13 cellular contexts compared by ENCODE assay signal in genomic region chr18:13558790-13559189, GRCh38.
DNase-seq lines count a peak whose midpoint lies in the region; ATAC-seq and TF ChIP-seq lines count a peak whose summit lies in the region.
"Had no signal": no experiment of that assay in that cellular context is flagged by ENCODE, and none has a peak within 500 bp of the region (broad histone marks: within the 10 kb centered on the region; RNA-seq: fewer than 3 reads in every experiment).

No MANE protein-coding gene starts in this region.

- no peak overlapping the region for H3K4me3 Mint-ChIP-seq in activated CD8-positive, alpha-beta memory T cell treated with anti-CD3 and anti-CD28 coated beads, Interleukin-2, amount 10 ng/mL, durations not matched to agents 7 days and 5 days
- H3K4me3 Mint-ChIP-seq in endodermal cell (no peak overlapping the region), HFFc6 (no peak overlapping the region)
- H3K4me3 Mint-ChIP-seq: CD8-positive, alpha-beta memory T cell had no signal

- WGBS in endodermal cell (ENCODE audit: insufficient coverage in 1 of 2, insufficient read length in 1 of 2), 2 experiments, result 70 to 100% methylated on average over 4 to 6 of the region's 6 CpGs

- H3K27me3 ChIP-seq in OCI-LY1 (ENCODE audit: insufficient read depth, low read length), result no peaks in the 10 kb centered on the region
- no peaks in the 10 kb centered on the region for H3K27me3 ChIP-seq in endodermal cell (ENCODE audit: control insufficient read depth, insufficient read depth, low read length, poor library complexity, severe bottlenecking)
- H3K27me3 ChIP-seq: BE2C, SJCRH30 had no signal

- H3K4me1 Mint-ChIP-seq in activated CD8-positive, alpha-beta memory T cell treated with anti-CD3 and anti-CD28 coated beads, Interleukin-2, amount 10 ng/mL, durations not matched to agents 7 days and 5 days, result peaks cover 39% of the 10 kb centered on the region
- H3K4me1 Mint-ChIP-seq in endodermal cell, result peaks cover 9% of the 10 kb centered on the region
- H3K4me1 Mint-ChIP-seq in HFFc6 (ENCODE audit: low read depth), result no peaks in the 10 kb centered on the region

- H3K9me3 ChIP-seq in OCI-LY1 (ENCODE audit: low read length), result no peaks in the 10 kb centered on the region
- H3K9me3 ChIP-seq in endodermal cell (ENCODE audit: control insufficient read depth, low read length), result no peaks in the 10 kb centered on the region
- H3K9me3 ChIP-seq: BE2C, SJCRH30 had no signal

- H3K36me3 ChIP-seq in OCI-LY1 (ENCODE audit: insufficient read depth, low read length), result no peaks in the 10 kb centered on the region
- H3K36me3 ChIP-seq in endodermal cell (ENCODE audit: control insufficient read depth, insufficient read depth, low read length), result no peaks in the 10 kb centered on the region
- H3K36me3 ChIP-seq: BE2C, SJCRH30 had no signal

- no peaks in the 10 kb centered on the region for H3K36me3 Mint-ChIP-seq in activated CD8-positive, alpha-beta memory T cell treated with anti-CD3 and anti-CD28 coated beads, Interleukin-2, amount 10 ng/mL, durations not matched to agents 7 days and 5 days
- H3K36me3 Mint-ChIP-seq in endodermal cell (ENCODE audit: low read depth) (no peaks in the 10 kb centered on the region), HFFc6 (ENCODE audit: low read depth) (no peaks in the 10 kb centered on the region)
- H3K36me3 Mint-ChIP-seq: CD8-positive, alpha-beta memory T cell had no signal

- H3K4me1 ChIP-seq in OCI-LY1 (ENCODE audit: insufficient read depth, low read length, severe bottlenecking) (peaks cover 59% of the 10 kb centered on the region), endodermal cell (ENCODE audit: control insufficient read depth, insufficient read depth, low read length) (no peaks in the 10 kb centered on the region)
- H3K4me1 ChIP-seq: BE2C, SJCRH30 had no signal

- H3K9me3 Mint-ChIP-seq in activated CD8-positive, alpha-beta memory T cell treated with anti-CD3 and anti-CD28 coated beads, Interleukin-2, amount 10 ng/mL, durations not matched to agents 7 days and 5 days (ENCODE audit: low read depth), result no peaks in the 10 kb centered on the region
- H3K9me3 Mint-ChIP-seq in endodermal cell, result no peaks in the 10 kb centered on the region
- H3K9me3 Mint-ChIP-seq in HFFc6, result no peaks in the 10 kb centered on the region
- H3K9me3 Mint-ChIP-seq: CD8-positive, alpha-beta memory T cell had no signal

- H4K20me1 ChIP-seq in OCI-LY1 (ENCODE audit: insufficient read depth, low read length), result no peaks in the 10 kb centered on the region

- H3K4me3 ChIP-seq in OCI-LY1 (ENCODE audit: low read depth, low read length, poor library complexity, severe bottlenecking) (no peak overlapping the region), endodermal cell (ENCODE audit: low read length) (no peak overlapping the region)
- H3K4me3 ChIP-seq: SJCRH30 had no signal

- CTCF ChIA-PET in activated CD8-positive, alpha-beta memory T cell treated with anti-CD3 and anti-CD28 coated beads, Interleukin-2, amount 10 ng/mL, durations not matched to agents 7 days and 5 days (lab: Charles Lee), result interaction anchor here (0.6 to 9.2 kb wide), 18 partner anchors 8 to 343 kb away, joined by 3 to 122 read pairs (median 7); partner anchors contain the start of genes FAM210A and RNMT

- H3K27ac Mint-ChIP-seq in activated CD8-positive, alpha-beta memory T cell treated with anti-CD3 and anti-CD28 coated beads, Interleukin-2, amount 10 ng/mL, durations not matched to agents 7 days and 5 days, result no peak overlapping the region
- H3K27ac Mint-ChIP-seq in endodermal cell (no peak overlapping the region), HFFc6 (no peak overlapping the region)

- no peak overlapping the region for H2AFZ ChIP-seq in OCI-LY1 (ENCODE audit: low read length)

- H3K27ac ChIP-seq in OCI-LY1 (ENCODE audit: low read depth, low read length, poor library complexity, severe bottlenecking) (peak overlapping the region; percentile 25), endodermal cell (ENCODE audit: low read depth, low read length) (no peak overlapping the region), substantia nigra (ENCODE audit: low read depth, low read length, poor library complexity, severe bottlenecking) (peak overlapping the region; percentile 84)
- H3K27ac ChIP-seq: SJCRH30 had no signal

- peak; percentile 36 for DNase-seq in activated CD8-positive, alpha-beta memory T cell treated with anti-CD3 and anti-CD28 coated beads, Interleukin-2, amount 10 ng/mL, durations not matched to agents 7 days and 5 days
- no peak for DNase-seq in activated CD8-positive, alpha-beta memory T cell treated with anti-CD3 and anti-CD28 coated beads, Interleukin-2, amount 50 U/mL, for 4 hours
- DNase-seq in endodermal cell (peak; percentile 26), substantia nigra (lab: John Stamatoyannopoulos, UW) (peak in 1 of 49 donors; percentile 45), HFFc6 (no peak), foreskin melanocyte (no peak)
- DNase-seq in NK-92 treated with Interleukin-12 subunit alpha and Interleukin-12 subunit beta, amount 100 ng/mL, for 24 hours (lab: John Stamatoyannopoulos, UW), result no peak
- DNase-seq: GOT3, NCI-H510A treated with DMSO at 0.1 percent for 48 hours had no signal

- no peaks in the 10 kb centered on the region for H3K79me2 ChIP-seq in OCI-LY1 (ENCODE audit: insufficient read depth, low read length)

- no peak for TF ChIP-seq CTCF in OCI-LY1 (IDR thresholded peaks at IDR 0.05; ENCODE audit: low read length)
- TF ChIP-seq CTCF in endodermal cell (conservative IDR thresholded peaks at IDR 0.05), result no peak
- no peak for TF ChIP-seq CTCF in HFFc6 (IDR thresholded peaks at IDR 0.05)

- no peaks in the 10 kb centered on the region for H3K27me3 Mint-ChIP-seq in activated CD8-positive, alpha-beta memory T cell treated with anti-CD3 and anti-CD28 coated beads, Interleukin-2, amount 10 ng/mL, durations not matched to agents 7 days and 5 days
- no peaks in the 10 kb centered on the region for H3K27me3 Mint-ChIP-seq in endodermal cell (ENCODE audit: insufficient read depth)
- peaks cover 3% of the 10 kb centered on the region; the same call in 1 of the 2 replicates for H3K27me3 Mint-ChIP-seq in HFFc6 (ENCODE audit: insufficient read depth)
- H3K27me3 Mint-ChIP-seq: CD8-positive, alpha-beta memory T cell had no signal

- ATAC-seq in activated CD8-positive, alpha-beta memory T cell treated with anti-CD3 and anti-CD28 coated beads, Interleukin-2, amount 10 ng/mL, durations not matched to agents 7 days and 5 days, result no peak

- H3K9me2 ChIP-seq in OCI-LY1 (ENCODE audit: low read depth, low read length), result no peaks in the 10 kb centered on the region

- H3F3A ChIP-seq in OCI-LY1 (ENCODE audit: insufficient read depth, low read length), result peaks cover 7% of the 10 kb centered on the region

- H3K4me2 ChIP-seq in OCI-LY1 (ENCODE audit: low read length), result no peak overlapping the region

- H3K9ac ChIP-seq in OCI-LY1 (ENCODE audit: low read length) (no peak overlapping the region; the same call in 1 of the 2 replicates), endodermal cell (ENCODE audit: extremely low read depth, low read length, poor library complexity, severe bottlenecking) (no peak overlapping the region)

Comparison
In these comparisons a context has a peak if more than half of its experiments do, and no peak if none do; other contexts are left out.
1. DNase-seq: peak in activated CD8-positive, alpha-beta memory T cell treated with anti-CD3 and anti-CD28 coated beads, Interleukin-2, amount 10 ng/mL, durations not matched to agents 7 days and 5 days (single experiment) and endodermal cell (single experiment); none in activated CD8-positive, alpha-beta memory T cell treated with anti-CD3 and anti-CD28 coated beads, Interleukin-2, amount 50 U/mL, for 4 hours (single experiment), HFFc6 (single experiment), foreskin melanocyte (single experiment) and NK-92 treated with Interleukin-12 subunit alpha and Interleukin-12 subunit beta, amount 100 ng/mL, for 24 hours (single experiment).